ENCODE assay signal across 22 cellular contexts in the genomic region with DNA sequence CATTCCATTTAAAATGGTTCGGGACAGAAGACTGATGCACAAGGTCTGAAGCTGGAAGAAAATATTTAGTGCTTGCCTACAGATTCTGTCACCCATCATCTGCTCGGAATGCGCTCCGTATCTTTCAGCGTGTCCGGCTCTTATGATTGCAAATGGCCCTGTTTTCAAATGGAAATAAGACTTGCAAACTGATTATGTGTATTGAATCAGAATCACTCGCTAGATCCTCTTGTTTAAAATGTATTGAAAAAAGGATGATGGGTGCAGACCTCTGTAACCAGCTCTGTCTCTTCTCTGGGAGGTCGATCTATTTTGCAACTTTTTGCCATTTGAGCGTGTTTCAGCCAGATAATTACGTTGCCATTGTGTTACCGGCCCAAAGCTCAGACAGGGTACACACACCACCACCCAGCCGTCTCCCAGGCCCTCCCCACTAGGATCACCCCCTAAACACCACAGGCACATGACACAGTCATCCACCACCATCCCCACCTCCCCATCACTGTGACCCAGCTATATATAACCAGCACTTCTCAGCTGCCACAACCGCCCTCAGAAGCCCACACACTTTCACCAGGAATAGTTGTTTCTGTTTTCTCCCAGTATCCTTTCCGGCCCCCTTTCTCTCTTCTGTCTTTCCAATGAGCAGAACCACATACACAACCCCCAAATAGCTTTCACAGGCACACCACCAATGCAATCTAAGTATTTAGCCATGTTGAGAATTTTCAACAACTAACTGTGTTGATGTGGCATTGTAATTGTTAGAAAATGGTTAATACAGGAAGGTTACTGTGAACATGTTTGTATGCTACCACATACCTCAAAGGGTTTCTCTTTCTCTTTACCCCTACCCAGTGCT. TPM values are rescaled to one million over a fixed set of nuclear protein-coding genes. Genes with fewer than 3 reads are reported as not detected.
DNase-seq lines count a peak whose midpoint lies in the region; ATAC-seq lines count a peak whose summit lies in the region.
"Had no signal": no experiment of that assay in that cellular context is flagged by ENCODE, and none has a peak within 500 bp of the region (broad histone marks: within the 10 kb centered on the region; RNA-seq: fewer than 3 reads in every experiment).

No MANE protein-coding gene starts in this region.

- DNase-seq in SHP77 treated with DMSO at 0.1 percent for 48 hours (lab: John Stamatoyannopoulos, UW): peak; percentile 29
- DNase-seq in SHP77 (lab: John Stamatoyannopoulos, UW): no peak
- peak; percentile 59 to 77 for DNase-seq in NCI-H524 (lab: John Stamatoyannopoulos, UW)
- DNase-seq in left kidney (ENCODE audit: low read depth, low spot score): peak; percentile 20
- no peak for DNase-seq in central memory CD4-positive, alpha-beta T cell
- DNase-seq in GF-D8 (lab: John Stamatoyannopoulos, UW): no peak
- no peak for DNase-seq in activated naive CD4-positive, alpha-beta T cell treated with anti-CD3 and anti-CD28 coated beads for 36 hours
- DNase-seq: ACHN; activated B cell treated with CpG ODN at 0.5 μM for 24 hours; activated CD4-positive, alpha-beta memory T cell treated with anti-CD3 and anti-CD28 coated beads for 36 hours; activated gamma-delta T cell; activated T-cell treated with anti-CD3 and anti-CD28 coated beads for 4 hours; HCEC 1CT; heart left ventricle; NCI-H1436; uterus had no signal

- no peaks in the 10 kb centered on the region for H3K36me3 Mint-ChIP-seq in activated naive CD4-positive, alpha-beta T cell treated with anti-CD3 and anti-CD28 coated beads for 36 hours (ENCODE audit: low read depth)

- H3K4me1 Mint-ChIP-seq in activated naive CD4-positive, alpha-beta T cell treated with anti-CD3 and anti-CD28 coated beads for 36 hours (ENCODE audit: low read depth): peaks cover 25% of the 10 kb centered on the region

- ATAC-seq in esophagus mucosa: no peak
- ATAC-seq: GM12878, heart left ventricle had no signal

- H3K27ac Mint-ChIP-seq in activated naive CD4-positive, alpha-beta T cell treated with anti-CD3 and anti-CD28 coated beads for 36 hours: no peak overlapping the region
- H3K27ac Mint-ChIP-seq: activated B cell treated with CpG ODN at 0.5 μM for 24 hours; activated CD4-positive, alpha-beta memory T cell treated with anti-CD3 and anti-CD28 coated beads for 36 hours had no signal

- H3K27me3 Mint-ChIP-seq in activated naive CD4-positive, alpha-beta T cell treated with anti-CD3 and anti-CD28 coated beads for 36 hours (ENCODE audit: low read depth): peaks cover 79% of the 10 kb centered on the region

- H3K9me3 Mint-ChIP-seq in activated naive CD4-positive, alpha-beta T cell treated with anti-CD3 and anti-CD28 coated beads for 36 hours: no peaks in the 10 kb centered on the region
- H3K9me3 Mint-ChIP-seq: activated CD4-positive, alpha-beta memory T cell treated with anti-CD3 and anti-CD28 coated beads for 36 hours had no signal

- intact Hi-C loops in activated naive CD4-positive, alpha-beta T cell treated with anti-CD3 and anti-CD28 coated beads for 36 hours (cut with micrococcal nuclease): loop anchor here (5.0 kb wide), 1 partner anchor 192 kb away; no protein-coding TSS in a partner anchor

- CTCF ChIA-PET in activated naive CD4-positive, alpha-beta T cell treated with anti-CD3 and anti-CD28 coated beads for 36 hours (lab: Charles Lee): interaction anchor here (1.6 kb wide), 1 partner anchor 17 kb away, joined by 3 read pairs; no protein-coding TSS in a partner anchor

- H3K4me3 Mint-ChIP-seq in activated naive CD4-positive, alpha-beta T cell treated with anti-CD3 and anti-CD28 coated beads for 36 hours: no peak overlapping the region
- H3K4me3 Mint-ChIP-seq: activated B cell treated with CpG ODN at 0.5 μM for 24 hours; activated CD4-positive, alpha-beta memory T cell treated with anti-CD3 and anti-CD28 coated beads for 36 hours had no signal

RNA-seq across cellular contexts. Expression of a gene that starts 10.7 kb away (rescaled TPM):
- total RNA-seq in esophagus mucosa: not detected
- total RNA-seq in activated naive CD4-positive, alpha-beta T cell treated with anti-CD3 and anti-CD28 coated beads for 36 hours: not detected
- total RNA-seq: activated B cell treated with CpG ODN at 0.5 μM for 24 hours; activated CD4-positive, alpha-beta memory T cell treated with anti-CD3 and anti-CD28 coated beads for 36 hours; GM12878; heart left ventricle; LHCN-M2; liver; pulmonary artery endothelial cell; smooth muscle cell; uterus had no signal

Comparison
In these comparisons a context has a peak if more than half of its experiments do, and no peak if none do; other contexts are left out.
1. DNase-seq: peak in SHP77 treated with DMSO at 0.1 percent for 48 hours (single experiment), NCI-H524 (2 of 2) and left kidney (single experiment); none in SHP77 (0 of 2), central memory CD4-positive, alpha-beta T cell (single experiment), GF-D8 (single experiment) and activated naive CD4-positive, alpha-beta T cell treated with anti-CD3 and anti-CD28 coated beads for 36 hours (single experiment).